In genomic region chr11:96257972-96258951, GRCh38 we compare ENCODE assay signal across 8 cellular contexts.
DNase-seq lines count a peak whose midpoint lies in the region; ATAC-seq, FAIRE-seq and TF ChIP-seq lines count a peak whose summit lies in the region.

No MANE protein-coding gene starts in this region.

- intact Hi-C loops in activated B cell treated with CpG ODN at 0.5 μM for 24 hours (cut with micrococcal nuclease): loop anchor here (1.0 to 10.0 kb wide), 5 partner anchors 9 to 1103 kb away; partner anchors contain the start of gene MAML2
- intact Hi-C loops in heart left ventricle (cut with DNase I): loop anchor here in 1 of 10 donors (5.0 to 10.0 kb wide), 2 partner anchors 47 to 84 kb away; partner anchors contain the start of gene MAML2

- TF ChIP-seq CTCF in activated B cell treated with CpG ODN at 0.5 μM for 24 hours (IDR thresholded peaks at IDR 0.05): no peak
- TF ChIP-seq CTCF in heart left ventricle (IDR thresholded peaks at IDR 0.05): no peak
- TF ChIP-seq CTCF in thoracic aorta (IDR thresholded peaks at IDR 0.05): no peak

- ATAC-seq in HG03139 (IDR thresholded peaks at IDR 0.05; ENCODE audit: unreplicated experiment): peak; percentile 77
- peak; percentile 74 for ATAC-seq in activated B cell treated with CpG ODN at 0.5 μM for 24 hours (ENCODE audit: low read depth)
- peak; percentile 24 to 61 (median 30) for ATAC-seq in heart left ventricle
- ATAC-seq in thoracic aorta (ENCODE audit: insufficient number of reproducible peaks, low FRiP score, low read depth): no peak

- FAIRE-seq in GM19239 (lab: Jason Lieb, UNC): peak; percentile 89

- peak; percentile 35 for DNase-seq in ACHN
- peak; percentile 51 for DNase-seq in GM19239 (ENCODE audit: insufficient read length, low spot score)
- DNase-seq in activated B cell treated with CpG ODN at 0.5 μM for 24 hours: no peak
- peak in 1 of 5 donors; percentile 25 for DNase-seq in heart left ventricle
- DNase-seq in thoracic aorta (ENCODE audit: low spot score): no peak
- DNase-seq in AG20443 (ENCODE audit: low spot score): no peak
- DNase-seq in NCI-H1048 (lab: John Stamatoyannopoulos, UW): no peak

- peak overlapping the region; percentile 7 to 88 (median 56) for H3K27ac ChIP-seq in heart left ventricle
- peak overlapping the region in 1 of 2 donors; percentile 43 for H3K27ac ChIP-seq in thoracic aorta

- no peaks in the 10 kb centered on the region for H3K27me3 Mint-ChIP-seq in activated B cell treated with CpG ODN at 0.5 μM for 24 hours

- H3K4me3 ChIP-seq in heart left ventricle: peak overlapping the region in 1 of 12 donors; percentile 33
- H3K4me3 ChIP-seq in thoracic aorta: peak overlapping the region; percentile 18

- H3K36me3 ChIP-seq in heart left ventricle (no peaks in the 10 kb centered on the region), thoracic aorta (no peaks in the 10 kb centered on the region)

- WGBS in heart left ventricle, 4 donors: 48 to 53% (median 50%) methylated on average over 4 of the region's 4 CpGs

- no peaks in the 10 kb centered on the region for H3K27me3 ChIP-seq in heart left ventricle
- H3K27me3 ChIP-seq in thoracic aorta (replicated peaks; ENCODE audit: insufficient read depth): no peaks in the 10 kb centered on the region

- peak overlapping the region; percentile 75 for H3K4me3 Mint-ChIP-seq in activated B cell treated with CpG ODN at 0.5 μM for 24 hours

- TF ChIP-seq POLR2A in heart left ventricle (IDR thresholded peaks at IDR 0.05): no peak

- H3K9me3 Mint-ChIP-seq in activated B cell treated with CpG ODN at 0.5 μM for 24 hours: no peaks in the 10 kb centered on the region

- H3K9me3 ChIP-seq in heart left ventricle: no peaks in the 10 kb centered on the region
- H3K9me3 ChIP-seq in thoracic aorta: no peaks in the 10 kb centered on the region

- CTCF ChIA-PET in activated B cell treated with CpG ODN at 0.5 μM for 24 hours (lab: Charles Lee): interaction anchor here (0.9 to 1.1 kb wide), 3 partner anchors 83 to 203 kb away, joined by 3 to 5 read pairs (median 4); partner anchors contain the start of gene MAML2

- peaks cover 85% of the 10 kb centered on the region for H3K4me1 Mint-ChIP-seq in activated B cell treated with CpG ODN at 0.5 μM for 24 hours

- peak overlapping the region; percentile 99 for H3K27ac Mint-ChIP-seq in activated B cell treated with CpG ODN at 0.5 μM for 24 hours

- POLR2A ChIA-PET in activated B cell treated with CpG ODN at 0.5 μM for 24 hours (lab: Charles Lee): interaction anchor here (0.6 to 2.1 kb wide), 7 partner anchors 9 to 83 kb away, joined by 3 to 19 read pairs (median 5); partner anchors contain the start of gene MAML2

- H3K4me1 ChIP-seq in heart left ventricle: peaks cover 0 to 85% (median 56%) of the 10 kb centered on the region in 12 donors
- H3K4me1 ChIP-seq in thoracic aorta (ENCODE audit: control insufficient read depth in 1 of 2, low read depth in 2 of 2): peaks cover 49 to 69% of the 10 kb centered on the region in 2 donors

- in situ Hi-C loops in ACHN (cut with HindIII; ENCODE audit: low pct_ligation_motif_present, low pct_unique_long_range_greater_than_20kb, low sequenced_read_pairs): no loop called here

- no peaks in the 10 kb centered on the region for H3K36me3 Mint-ChIP-seq in activated B cell treated with CpG ODN at 0.5 μM for 24 hours (ENCODE audit: low read depth)

Comparison
In these comparisons a context has a peak if more than half of its experiments do, and no peak if none do; other contexts are left out.
1. DNase-seq: peak in ACHN (single experiment) and GM19239 (single experiment); none in activated B cell treated with CpG ODN at 0.5 μM for 24 hours (single experiment), thoracic aorta (single experiment), AG20443 (single experiment) and NCI-H1048 (single experiment).